In genomic region chr7:90980545-90980944, GRCh38 we compare ENCODE assay signal across 18 cellular contexts.
DNase-seq lines count a peak whose midpoint lies in the region; ATAC-seq and TF ChIP-seq lines count a peak whose summit lies in the region.
"Had no signal": no experiment of that assay in that cellular context is flagged by ENCODE, and none has a peak within 500 bp of the region (broad histone marks: within the 10 kb centered on the region; RNA-seq: fewer than 3 reads in every experiment).

No MANE protein-coding gene starts in this region.

- H3K36me3 ChIP-seq in IMR-90 (ENCODE audit: control insufficient read depth, insufficient read depth, low read length) (no peaks in the 10 kb centered on the region; the same call in 1 of the 2 replicates), ovary (no peaks in the 10 kb centered on the region)

- POLR2A ChIA-PET in IMR-90 (lab: Charles Lee; ENCODE audit: unreplicated experiment), result interaction anchor here (0.6 kb wide), 1 partner anchor 140 kb away, joined by 3 read pairs; no protein-coding TSS in a partner anchor

- intact Hi-C loops in IMR-90 (cut with micrococcal nuclease) (no loop called here), ovary (cut with DNase I) (no loop called here)

- H3K27ac ChIP-seq in IMR-90 (ENCODE audit: insufficient read depth, low read length) (no peak overlapping the region), ovary (no peak overlapping the region)
- H3K27ac ChIP-seq: 22Rv1, A549, BLaER1 had no signal

- H3K56ac ChIP-seq in IMR-90 (ENCODE audit: extremely low read depth, insufficient read depth, low read length), result no peak overlapping the region

- no peak overlapping the region for H2BK15ac ChIP-seq in IMR-90 (ENCODE audit: low read depth, low read length)

- no peak for TF ChIP-seq EP300 in ovary (IDR thresholded peaks at IDR 0.05)

- no peak overlapping the region for H4K5ac ChIP-seq in IMR-90 (ENCODE audit: low read depth, low read length)

- H2BK20ac ChIP-seq in IMR-90 (ENCODE audit: low read depth, low read length), result no peak overlapping the region

- no peak overlapping the region for H3K4me2 ChIP-seq in IMR-90 (ENCODE audit: low read depth, low read length)
- H3K4me2 ChIP-seq: A549, BLaER1 had no signal

- no peaks in the 10 kb centered on the region for H3K27me3 ChIP-seq in IMR-90 (ENCODE audit: control insufficient read depth, insufficient read depth, low read length)
- no peaks in the 10 kb centered on the region for H3K27me3 ChIP-seq in ovary

- no peak overlapping the region for H3K23ac ChIP-seq in IMR-90 (ENCODE audit: low read depth, low read length)

- no peak overlapping the region for H2AK9ac ChIP-seq in IMR-90 (replicated peaks; ENCODE audit: low read depth, low read length, poor library complexity)

- H3K9ac ChIP-seq in IMR-90 (ENCODE audit: low read depth, low read length), result no peak overlapping the region
- H3K9ac ChIP-seq: BLaER1 had no signal

- no peak overlapping the region for H3K18ac ChIP-seq in IMR-90 (ENCODE audit: low read depth, low read length)

- H3K9me3 ChIP-seq in IMR-90 (ENCODE audit: control insufficient read depth, insufficient read depth, low read length) (peaks cover 2% of the 10 kb centered on the region; the same call in 1 of the 2 replicates), ovary (no peaks in the 10 kb centered on the region)
- H3K9me3 ChIP-seq: A549 had no signal

- in situ Hi-C loops in IMR-90 (cut with MboI; ENCODE audit: low sequenced_read_pairs), result no loop called here

- H2AFZ ChIP-seq in IMR-90 (replicated peaks; ENCODE audit: low read length, poor library complexity), result no peak overlapping the region

- H4K91ac ChIP-seq in IMR-90 (ENCODE audit: insufficient read depth, low read depth, low read length), result no peak overlapping the region

- H4K8ac ChIP-seq in IMR-90 (ENCODE audit: low read depth in 2 of 2, low read length in 2 of 2), result no peak overlapping the region

- DNase-seq in DMS53 (lab: John Stamatoyannopoulos, UW), result peak; percentile 14
- DNase-seq in DMS53 treated with DMSO at 0.1 percent for 48 hours (lab: John Stamatoyannopoulos, UW; ENCODE audit: unreplicated experiment), result no peak
- DNase-seq in IMR-90, result peak; percentile 35
- peak; percentile 44 for DNase-seq in amniotic epithelial cell (ENCODE audit: low read depth)
- DNase-seq in fibroblast of the aortic adventitia (ENCODE audit: low read depth), result peak; percentile 59
- DNase-seq in iPS-NIHi7 (ENCODE audit: extremely low spot score), result no peak
- no peak for DNase-seq in ovary
- no peak for DNase-seq in NK-92 (lab: John Stamatoyannopoulos, UW; ENCODE audit: unreplicated experiment)
- DNase-seq: Calu3; CD4-positive, alpha-beta memory T cell; DMS79 treated with DMSO at 0.1 percent for 48 hours; GF-D8; GOT3; H7 had no signal

- no peak overlapping the region for H2BK5ac ChIP-seq in IMR-90 (ENCODE audit: low read depth, low read length, poor library complexity, severe bottlenecking)

- no peaks in the 10 kb centered on the region for H3K79me1 ChIP-seq in IMR-90 (ENCODE audit: low read depth in 1 of 2, low read length in 2 of 2)

- no peak for TF ChIP-seq CTCF in IMR-90 (conservative IDR thresholded peaks at IDR 0.05; ENCODE audit: low read depth, low read length)
- TF ChIP-seq CTCF in fibroblast of the aortic adventitia (IDR thresholded peaks at IDR 0.05; ENCODE audit: insufficient read depth, low read length), result no peak
- no peak for TF ChIP-seq CTCF in ovary (IDR thresholded peaks at IDR 0.05)

- no peak overlapping the region for H2AK5ac ChIP-seq in IMR-90 (ENCODE audit: low read depth, low read length)

- H3K14ac ChIP-seq in IMR-90 (replicated peaks; ENCODE audit: low read depth, low read length), result no peak overlapping the region

- WGBS in IMR-90 (ENCODE audit: extremely low coverage in 2 of 2, insufficient read length in 1 of 2), 2 experiments, result no CpG with 5 or more reads among the region's 2 CpGs
- WGBS in ovary, 3 donors, result 33 to 55% (median 49%) methylated on average over 2 of the region's 2 CpGs

- ATAC-seq in IMR-90 (ENCODE audit: low read depth), result no peak
- ATAC-seq: A549, HCT116 had no signal

- CTCF ChIA-PET in IMR-90 (lab: Yijun Ruan, JAX), result no interaction called here

- no peak overlapping the region for H3K4me3 ChIP-seq in IMR-90 (ENCODE audit: insufficient read depth, low read depth, low read length)
- no peak overlapping the region for H3K4me3 ChIP-seq in fibroblast of the aortic adventitia (ENCODE audit: low read depth, low read length)
- H3K4me3 ChIP-seq in ovary, result no peak overlapping the region
- H3K4me3 ChIP-seq: A549, BLaER1 had no signal

- dilution Hi-C loops in IMR-90 (cut with HindIII; ENCODE audit: low sequenced_read_pairs, unreplicated experiment), result no loop called here

- no TSS peak for BruUV-seq in IMR-90 (replicated peaks; lab: Mats Ljungman, UMichigan)

- no peak for TF ChIP-seq POLR2A in IMR-90 (IDR thresholded peaks at IDR 0.05; ENCODE audit: low read depth, low read length)
- no peak for TF ChIP-seq POLR2A in ovary (IDR thresholded peaks at IDR 0.05)

- no peak overlapping the region for H2BK120ac ChIP-seq in IMR-90 (ENCODE audit: low read depth, low read length)

- no peaks in the 10 kb centered on the region for H4K20me1 ChIP-seq in IMR-90 (ENCODE audit: insufficient read depth, low read length)
- H4K20me1 ChIP-seq: BLaER1 had no signal

- H3K4me1 ChIP-seq in IMR-90 (ENCODE audit: control insufficient read depth, insufficient read depth, low read length) (no peaks in the 10 kb centered on the region), ovary (ENCODE audit: insufficient read depth) (no peaks in the 10 kb centered on the region)
- H3K4me1 ChIP-seq: A549, BLaER1 had no signal

- no peak for TF ChIP-seq RAD21 in IMR-90 (IDR thresholded peaks at IDR 0.05; ENCODE audit: low read length)

- H3K4ac ChIP-seq in IMR-90 (ENCODE audit: low read depth, low read length), result no peak overlapping the region

- H3K9me1 ChIP-seq in IMR-90 (ENCODE audit: insufficient read depth, low read length), result no peaks in the 10 kb centered on the region

TF ChIP-seq in IMR-90, 13 proteins besides CTCF, POLR2A, EP300 and RAD21:
- TF ChIP-seq CHD1 (IDR thresholded peaks at IDR 0.05; ENCODE audit: low read depth, low read length) (no peak), MXI1 (IDR thresholded peaks at IDR 0.05; ENCODE audit: borderline replicate concordance, low read depth, low read length) (no peak), SMC3 (IDR thresholded peaks at IDR 0.05; ENCODE audit: low read depth, low read length) (no peak), CEBPB (IDR thresholded peaks at IDR 0.05; ENCODE audit: low read depth, low read length) (no peak), BHLHE40 (IDR thresholded peaks at IDR 0.05; ENCODE audit: low read depth, low read length) (no peak), ELK1 (IDR thresholded peaks at IDR 0.05; ENCODE audit: borderline replicate concordance, low read depth, low read length) (no peak), MAZ (IDR thresholded peaks at IDR 0.05; ENCODE audit: borderline replicate concordance, low read depth, low read length) (no peak), NFE2L2 (IDR thresholded peaks at IDR 0.05; ENCODE audit: low read depth, low read length) (no peak), RCOR1 (IDR thresholded peaks at IDR 0.05; ENCODE audit: insufficient replicate concordance, low read length) (no peak), RFX5 (IDR thresholded peaks at IDR 0.05; ENCODE audit: low read depth, low read length) (no peak), MAFK (IDR thresholded peaks at IDR 0.05; ENCODE audit: low read depth, low read length) (no peak), FOS (IDR thresholded peaks at IDR 0.05; ENCODE audit: low read depth, low read length) (no peak), USF2 (IDR thresholded peaks at IDR 0.05; ENCODE audit: low read depth, low read length) (no peak)
TF ChIP-seq in IMR-90: peak in this region for 0.

Comparison
In these comparisons a context has a peak if more than half of its experiments do, and no peak if none do; other contexts are left out.
1. DNase-seq: peak in DMS53 (single experiment), IMR-90 (single experiment), amniotic epithelial cell (single experiment) and fibroblast of the aortic adventitia (single experiment); none in DMS53 treated with DMSO at 0.1 percent for 48 hours (single experiment), iPS-NIHi7 (single experiment), ovary (0 of 5) and NK-92 (single experiment).